Comparison of ENCODE assay signal across 8 cellular contexts in genomic region chr4:140150636-140150885, GRCh38. TPM values are rescaled to one million over a fixed set of nuclear protein-coding genes. Genes with fewer than 3 reads are reported as not detected.
DNase-seq lines count a peak whose midpoint lies in the region; ATAC-seq and TF ChIP-seq lines count a peak whose summit lies in the region.

No MANE protein-coding gene starts in this region.

- peak overlapping the region; percentile 90 for H3K4me3 Mint-ChIP-seq in central memory CD8-positive, alpha-beta T cell
- peak overlapping the region; percentile 96 for H3K4me3 Mint-ChIP-seq in type B pancreatic cell

- H3K4me3 ChIP-seq in NT2/D1 (ENCODE audit: insufficient read length, low read depth) = peak overlapping the region; percentile 71

- H3K36me3 Mint-ChIP-seq in central memory CD8-positive, alpha-beta T cell (ENCODE audit: insufficient read depth) = peaks cover 20% of the 10 kb centered on the region
- H3K36me3 Mint-ChIP-seq in type B pancreatic cell = no peaks in the 10 kb centered on the region

- H3K9me3 ChIP-seq in NT2/D1 (ENCODE audit: insufficient read depth, low read length) = no peaks in the 10 kb centered on the region

- no peaks in the 10 kb centered on the region for H3K4me1 ChIP-seq in NT2/D1 (ENCODE audit: insufficient read depth, insufficient read length)

- peak overlapping the region; percentile 76 for H3K9ac ChIP-seq in NT2/D1 (ENCODE audit: insufficient read length, low read depth)

- H3K9me3 Mint-ChIP-seq in central memory CD8-positive, alpha-beta T cell = no peaks in the 10 kb centered on the region
- H3K9me3 Mint-ChIP-seq in type B pancreatic cell = no peaks in the 10 kb centered on the region

- peaks cover 17% of the 10 kb centered on the region for H3K27me3 ChIP-seq in NT2/D1 (ENCODE audit: insufficient read depth, insufficient read length)

- no peaks in the 10 kb centered on the region for H3K36me3 ChIP-seq in NT2/D1 (ENCODE audit: insufficient read depth, insufficient read length, low read length)

- H3K27ac Mint-ChIP-seq in central memory CD8-positive, alpha-beta T cell (ENCODE audit: low read depth) = peak overlapping the region; percentile 70
- H3K27ac Mint-ChIP-seq in type B pancreatic cell = peak overlapping the region; percentile 97

- DNase-seq in G401 (ENCODE audit: low spot score) (peak; percentile 81), NT2/D1 (ENCODE audit: low read depth, low spot score) (no peak), middle frontal gyrus (ENCODE audit: extremely low spot score, low spot score) (peak; percentile 38), type B pancreatic cell (ENCODE audit: extremely low spot score, unreplicated experiment) (no peak), NCI-H1436 treated with DMSO at 0.1 percent for 48 hours (lab: John Stamatoyannopoulos, UW) (no peak), AML-193 (lab: John Stamatoyannopoulos, UW) (no peak)
- DNase-seq in central memory CD8-positive, alpha-beta T cell (ENCODE audit: low spot score in 2 of 2) = no peak

- H3K4me1 Mint-ChIP-seq in central memory CD8-positive, alpha-beta T cell = peaks cover 27% of the 10 kb centered on the region
- peaks cover 27% of the 10 kb centered on the region for H3K4me1 Mint-ChIP-seq in type B pancreatic cell (ENCODE audit: unreplicated experiment)

- peak; percentile 32 for TF ChIP-seq CTCF in type B pancreatic cell (conservative IDR thresholded peaks at IDR 0.05)

- ATAC-seq in central memory CD8-positive, alpha-beta T cell (replicated peaks; ENCODE audit: extremely low read depth, poor library complexity, severe bottlenecking) = no peak
- ATAC-seq in HG03045 (IDR thresholded peaks at IDR 0.05; ENCODE audit: unreplicated experiment) = no peak

- peaks cover 10% of the 10 kb centered on the region for H3K27me3 Mint-ChIP-seq in central memory CD8-positive, alpha-beta T cell
- no peaks in the 10 kb centered on the region for H3K27me3 Mint-ChIP-seq in type B pancreatic cell

- in situ Hi-C loops in G401 (cut with HindIII; ENCODE audit: low sequenced_read_pairs) = no loop called here

RNA-seq across cellular contexts. Expression of gene MAML3, which starts 3.4 kb away (rescaled TPM):
- total RNA-seq in G401 (2014; rRNA removed; shearing (Covaris generic)) = not detected in 2 replicates
- 21.8 and 26.9 TPM in 2 replicates for total RNA-seq in type B pancreatic cell (ENCODE audit: low replicate concordance)

Comparison
In these comparisons a context has a peak if more than half of its experiments do, and no peak if none do; other contexts are left out.
1. DNase-seq: peak in G401 (single experiment) and middle frontal gyrus (single experiment); none in NT2/D1 (single experiment), central memory CD8-positive, alpha-beta T cell (0 of 2), type B pancreatic cell (single experiment), NCI-H1436 treated with DMSO at 0.1 percent for 48 hours (single experiment) and AML-193 (0 of 2).
2. RNA of gene MAML3, which starts 3.4 kb away (total RNA-seq): 21.8 to 26.9 TPM in type B pancreatic cell; not detected in G401; every median in the first group is over 10 times any median in the second.